In the genomic region with DNA sequence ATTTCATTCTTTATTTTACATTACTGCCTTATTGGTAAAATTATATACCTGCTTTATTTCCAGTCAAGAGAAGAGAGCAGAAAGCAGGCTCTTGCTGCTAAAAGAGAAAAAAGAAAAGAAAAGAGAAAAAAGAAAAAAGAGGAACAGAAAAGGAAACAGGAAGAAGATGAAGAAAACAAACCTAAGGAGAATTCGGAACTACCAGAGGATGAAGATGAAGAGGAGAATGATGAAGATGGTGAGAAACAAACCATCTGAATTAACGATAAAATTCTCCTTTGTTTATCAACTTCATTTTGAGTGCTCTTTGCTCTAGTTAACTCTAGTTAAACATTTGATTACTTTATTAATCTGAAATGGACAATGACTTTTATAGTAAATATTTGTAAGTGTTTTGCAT, we compare ENCODE assay signal across 14 cellular contexts.
"Had no signal": no experiment of that assay in that cellular context is flagged by ENCODE, and none has a peak within 500 bp of the region (broad histone marks: within the 10 kb centered on the region; RNA-seq: fewer than 3 reads in every experiment).

No MANE protein-coding gene starts in this region.

- H3K4me3 ChIP-seq: colonic mucosa, esophagus muscularis mucosa, hepatocyte, tibial artery, uterus had no signal

- H3K9me3 Mint-ChIP-seq: activated naive CD4-positive, alpha-beta T cell treated with anti-CD3 and anti-CD28 coated beads, Interleukin-2, amount 50 U/mL, for 24 hours; T-helper 1 cell treated with Interleukin-12 subunit alpha and Interleukin-12 subunit beta and Interleukin-4 antibody, amounts not matched to agents 30 μg/mL and 1 μg/mL, for 36 hours had no signal

- H3K27me3 ChIP-seq: colonic mucosa, esophagus muscularis mucosa, hepatocyte, tibial artery, uterus had no signal

- DNase-seq: activated effector memory CD4-positive, alpha-beta T cell treated with anti-CD3 and anti-CD28 coated beads, Interleukin-2, amount 50 U/mL, for 16 hours; amniotic stem cell; central memory CD4-positive, alpha-beta T cell; colonic mucosa; islet precursor cell; stimulated activated CD4-positive, alpha-beta T cell treated with anti-CD3 and anti-CD28 coated beads, Interleukin-2, amount 100 ng/mL, for 48 hours; stimulated activated naive CD4-positive, alpha-beta T cell; tibial artery; uterus had no signal

- H3K27me3 Mint-ChIP-seq: activated naive CD4-positive, alpha-beta T cell treated with anti-CD3 and anti-CD28 coated beads, Interleukin-2, amount 50 U/mL, for 24 hours; brain had no signal

- H3K9me3 ChIP-seq: colonic mucosa, esophagus muscularis mucosa, tibial artery, uterus had no signal

- H3K4me1 ChIP-seq: colonic mucosa, esophagus muscularis mucosa, tibial artery, uterus had no signal

- H3K36me3 ChIP-seq: uterus had no signal

- H3K4me3 Mint-ChIP-seq: activated naive CD4-positive, alpha-beta T cell treated with anti-CD3 and anti-CD28 coated beads, Interleukin-2, amount 50 U/mL, for 24 hours; brain; T-helper 1 cell treated with Interleukin-12 subunit alpha and Interleukin-12 subunit beta and Interleukin-4 antibody, amounts not matched to agents 30 μg/mL and 1 μg/mL, for 36 hours had no signal

- H3K4me1 Mint-ChIP-seq: activated naive CD4-positive, alpha-beta T cell treated with anti-CD3 and anti-CD28 coated beads, Interleukin-2, amount 50 U/mL, for 24 hours; brain had no signal

- H3K27ac ChIP-seq: colonic mucosa, esophagus muscularis mucosa, hepatocyte, tibial artery, uterus had no signal

- H3K27ac Mint-ChIP-seq: activated naive CD4-positive, alpha-beta T cell treated with anti-CD3 and anti-CD28 coated beads, Interleukin-2, amount 50 U/mL, for 24 hours; brain; T-helper 1 cell treated with Interleukin-12 subunit alpha and Interleukin-12 subunit beta and Interleukin-4 antibody, amounts not matched to agents 30 μg/mL and 1 μg/mL, for 36 hours had no signal
